ENCODE assay signal across 11 cellular contexts in the genomic region with DNA sequence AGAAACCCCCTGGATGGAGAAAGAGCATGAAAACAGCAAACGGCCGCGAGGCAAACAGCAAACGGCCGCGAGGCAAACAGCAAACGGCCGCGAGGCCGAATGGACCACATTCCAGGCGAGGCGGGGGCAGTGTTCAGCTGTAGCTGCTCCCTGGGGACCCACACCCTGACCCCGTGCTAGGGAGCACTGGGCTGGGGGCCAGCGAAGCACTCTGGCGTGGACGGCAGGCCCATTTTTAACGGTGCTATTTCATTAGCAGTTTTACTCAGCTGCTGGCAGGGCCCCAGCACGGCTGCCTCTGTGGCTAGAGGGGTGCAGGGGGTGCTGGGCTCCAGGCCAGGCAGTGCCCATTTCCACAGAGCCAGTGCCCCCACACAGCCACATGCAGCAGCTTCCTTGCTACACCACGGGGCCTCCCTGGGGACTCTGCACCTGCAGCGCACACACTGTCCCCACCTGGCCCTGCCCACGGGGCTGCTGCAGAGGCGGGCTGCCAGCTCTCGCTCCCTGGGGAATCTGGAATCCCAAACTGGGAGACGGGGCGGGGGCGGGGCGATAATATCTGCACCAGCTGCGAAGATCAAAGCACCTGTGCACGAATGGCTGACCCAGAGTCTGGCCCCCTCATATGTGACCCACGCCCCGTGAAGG. TPM values are rescaled to one million over a fixed set of nuclear protein-coding genes. Genes with fewer than 3 reads are reported as not detected.
DNase-seq lines count a peak whose midpoint lies in the region; ATAC-seq and TF ChIP-seq lines count a peak whose summit lies in the region.
"Had no signal": no experiment of that assay in that cellular context is flagged by ENCODE, and none has a peak within 500 bp of the region (broad histone marks: within the 10 kb centered on the region; RNA-seq: fewer than 3 reads in every experiment).

No MANE protein-coding gene starts in this region.

- H3K4me3 ChIP-seq in PC-3 (ENCODE audit: low read length) (no peak overlapping the region), heart left ventricle (no peak overlapping the region), stomach (peak overlapping the region in 1 of 4 donors; percentile 11)

- no peak for TF ChIP-seq POLR2A in heart left ventricle (IDR thresholded peaks at IDR 0.05)
- TF ChIP-seq POLR2A in stomach (IDR thresholded peaks at IDR 0.05): no peak

- ATAC-seq in PC-3 (no peak), heart left ventricle (peak in 2 of 4 donors; percentile 25 to 50)

- POLR2A ChIA-PET in PC-3 (lab: Charles Lee; ENCODE audit: unreplicated experiment): no interaction called here
- POLR2A ChIA-PET in activated CD4-positive, alpha-beta memory T cell treated with anti-CD3 and anti-CD28 coated beads, Interleukin-2, amount 10 ng/mL, durations not matched to agents 7 days and 5 days (lab: Charles Lee): interaction anchor here (1.0 to 1.2 kb wide), 2 partner anchors 9 to 134 kb away, joined by 3 read pairs; no protein-coding TSS in a partner anchor

- WGBS in heart left ventricle, 4 donors: 32 to 60% (median 37%) methylated on average over 22 to 31 of the region's 31 CpGs
- 12 to 33% (median 26%) methylated on average over 22 to 31 of the region's 31 CpGs for WGBS in stomach, 5 donors

- H3K36me3 ChIP-seq in PC-3 (ENCODE audit: low read depth, low read length) (no peaks in the 10 kb centered on the region), heart left ventricle (no peaks in the 10 kb centered on the region), stomach (no peaks in the 10 kb centered on the region)

- DNase-seq in NCI-H1417 (lab: John Stamatoyannopoulos, UW): peak in 2 of 3 experiments; percentile 46 to 61
- DNase-seq in NCI-H1417 treated with DMSO at 0.1 percent for 48 hours (lab: John Stamatoyannopoulos, UW): no peak
- DNase-seq in PC-3: no peak
- DNase-seq in heart left ventricle: peak; percentile 73 to 88 (median 76)
- peak; percentile 69 for DNase-seq in stomach
- no peak for DNase-seq in activated naive CD4-positive, alpha-beta T cell treated with anti-CD3 and anti-CD28 coated beads, Interleukin-2, amount 10 ng/mL, durations not matched to agents 7 days and 5 days
- no peak for DNase-seq in activated CD4-positive, alpha-beta T cell treated with anti-CD3 and anti-CD28 coated beads, Interleukin-2, amount 50 U/mL, for 48 hours
- DNase-seq in activated CD4-positive, alpha-beta memory T cell treated with anti-CD3 and anti-CD28 coated beads, Interleukin-2, amount 10 ng/mL, durations not matched to agents 7 days and 5 days: no peak
- DNase-seq: activated CD4-positive, CD25-positive, alpha-beta regulatory T cell treated with anti-CD3 and anti-CD28 coated beads, Interleukin-2, amount 50 U/mL, for 72 hours had no signal

- H3K27ac ChIP-seq in PC-3 (ENCODE audit: low read length): peak overlapping the region; percentile 41
- H3K27ac ChIP-seq in heart left ventricle: no peak overlapping the region
- peak overlapping the region; percentile 67 to 86 (median 78) for H3K27ac ChIP-seq in stomach
- H3K27ac ChIP-seq: 22Rv1 had no signal

- no peak for TF ChIP-seq EP300 in stomach (IDR thresholded peaks at IDR 0.05)

- peaks cover 24% of the 10 kb centered on the region for H3K4me1 Mint-ChIP-seq in activated naive CD4-positive, alpha-beta T cell treated with anti-CD3 and anti-CD28 coated beads, Interleukin-2, amount 10 ng/mL, durations not matched to agents 7 days and 5 days
- peaks cover 26% of the 10 kb centered on the region for H3K4me1 Mint-ChIP-seq in activated CD4-positive, alpha-beta memory T cell treated with anti-CD3 and anti-CD28 coated beads, Interleukin-2, amount 10 ng/mL, durations not matched to agents 7 days and 5 days

- peaks cover 8% of the 10 kb centered on the region for H3K79me2 ChIP-seq in PC-3 (ENCODE audit: low read length)

- peak overlapping the region; percentile 17; the same call in 1 of the 2 replicates for H3K9ac ChIP-seq in PC-3 (ENCODE audit: low read length)

- no peak overlapping the region for H3K27ac Mint-ChIP-seq in activated naive CD4-positive, alpha-beta T cell treated with anti-CD3 and anti-CD28 coated beads, Interleukin-2, amount 10 ng/mL, durations not matched to agents 7 days and 5 days
- no peak overlapping the region for H3K27ac Mint-ChIP-seq in activated CD4-positive, alpha-beta memory T cell treated with anti-CD3 and anti-CD28 coated beads, Interleukin-2, amount 10 ng/mL, durations not matched to agents 7 days and 5 days
- H3K27ac Mint-ChIP-seq: activated naive CD8-positive, alpha-beta T cell had no signal

- H3K4me3 Mint-ChIP-seq in activated naive CD4-positive, alpha-beta T cell treated with anti-CD3 and anti-CD28 coated beads, Interleukin-2, amount 10 ng/mL, durations not matched to agents 7 days and 5 days: no peak overlapping the region
- H3K4me3 Mint-ChIP-seq in activated CD4-positive, alpha-beta memory T cell treated with anti-CD3 and anti-CD28 coated beads, Interleukin-2, amount 10 ng/mL, durations not matched to agents 7 days and 5 days: no peak overlapping the region
- H3K4me3 Mint-ChIP-seq: activated naive CD8-positive, alpha-beta T cell had no signal

- no peaks in the 10 kb centered on the region for H3K36me3 Mint-ChIP-seq in activated naive CD4-positive, alpha-beta T cell treated with anti-CD3 and anti-CD28 coated beads, Interleukin-2, amount 10 ng/mL, durations not matched to agents 7 days and 5 days
- peaks cover 4% of the 10 kb centered on the region for H3K36me3 Mint-ChIP-seq in activated CD4-positive, alpha-beta memory T cell treated with anti-CD3 and anti-CD28 coated beads, Interleukin-2, amount 10 ng/mL, durations not matched to agents 7 days and 5 days (ENCODE audit: low read depth)
- H3K36me3 Mint-ChIP-seq: activated naive CD8-positive, alpha-beta T cell had no signal

- peak overlapping the region; percentile 42 for H3K4me2 ChIP-seq in PC-3 (ENCODE audit: low read length)

- intact Hi-C loops in PC-3 (cut with micrococcal nuclease) (no loop called here), heart left ventricle (cut with DNase I) (no loop called here), stomach (cut with DNase I; ENCODE audit: low total_unique reads) (no loop called here)

- H2AFZ ChIP-seq in PC-3 (ENCODE audit: low read length): peak overlapping the region; percentile 92

- H4K20me1 ChIP-seq in PC-3 (ENCODE audit: low read length): no peaks in the 10 kb centered on the region

- peaks cover 5% of the 10 kb centered on the region for H3K9me3 Mint-ChIP-seq in activated naive CD4-positive, alpha-beta T cell treated with anti-CD3 and anti-CD28 coated beads, Interleukin-2, amount 10 ng/mL, durations not matched to agents 7 days and 5 days
- H3K9me3 Mint-ChIP-seq in activated CD4-positive, alpha-beta memory T cell treated with anti-CD3 and anti-CD28 coated beads, Interleukin-2, amount 10 ng/mL, durations not matched to agents 7 days and 5 days: peaks cover 5% of the 10 kb centered on the region

- no peaks in the 10 kb centered on the region for H3K9me3 ChIP-seq in PC-3 (ENCODE audit: low read length)
- no peaks in the 10 kb centered on the region for H3K9me3 ChIP-seq in heart left ventricle
- H3K9me3 ChIP-seq in stomach: no peaks in the 10 kb centered on the region

- H3F3A ChIP-seq in PC-3 (ENCODE audit: low read length, unreplicated experiment): peaks cover 7% of the 10 kb centered on the region

- TF ChIP-seq CTCF in PC-3 (conservative IDR thresholded peaks at IDR 0.05; ENCODE audit: low read depth, low read length): no peak
- TF ChIP-seq CTCF in heart left ventricle (IDR thresholded peaks at IDR 0.05): no peak
- TF ChIP-seq CTCF in stomach (IDR thresholded peaks at IDR 0.05): no peak

- CTCF ChIA-PET in PC-3 (lab: Charles Lee): no interaction called here
- CTCF ChIA-PET in activated naive CD4-positive, alpha-beta T cell treated with anti-CD3 and anti-CD28 coated beads, Interleukin-2, amount 10 ng/mL, durations not matched to agents 7 days and 5 days (lab: Charles Lee): interaction anchor here (1.2 kb wide), 1 partner anchor 10 kb away, joined by 5 read pairs; no protein-coding TSS in a partner anchor
- CTCF ChIA-PET in activated CD4-positive, alpha-beta memory T cell treated with anti-CD3 and anti-CD28 coated beads, Interleukin-2, amount 10 ng/mL, durations not matched to agents 7 days and 5 days (lab: Charles Lee): no interaction called here

- H3K4me1 ChIP-seq in PC-3 (ENCODE audit: insufficient read depth, low read length) (peaks cover 50% of the 10 kb centered on the region), heart left ventricle (peaks cover 3 to 49% (median 25%) of the 10 kb centered on the region in 12 donors), stomach (peaks cover 43 to 57% (median 50%) of the 10 kb centered on the region in 4 donors)

- no peaks in the 10 kb centered on the region for H3K27me3 ChIP-seq in PC-3 (ENCODE audit: low read length)
- peaks cover 0 to 12% (median 0%) of the 10 kb centered on the region in 9 donors for H3K27me3 ChIP-seq in heart left ventricle
- peaks cover 0 to 43% (median 0%) of the 10 kb centered on the region in 3 donors for H3K27me3 ChIP-seq in stomach

- no TSS peak for BruUV-seq in PC-3 (replicated peaks; lab: Mats Ljungman, UMichigan)

- peaks cover 83% of the 10 kb centered on the region for H3K27me3 Mint-ChIP-seq in activated naive CD4-positive, alpha-beta T cell treated with anti-CD3 and anti-CD28 coated beads, Interleukin-2, amount 10 ng/mL, durations not matched to agents 7 days and 5 days
- H3K27me3 Mint-ChIP-seq in activated CD4-positive, alpha-beta memory T cell treated with anti-CD3 and anti-CD28 coated beads, Interleukin-2, amount 10 ng/mL, durations not matched to agents 7 days and 5 days: peaks cover 32% of the 10 kb centered on the region

- H3K9me2 ChIP-seq in PC-3 (replicated peaks; ENCODE audit: low read length): no peaks in the 10 kb centered on the region

RNA-seq across cellular contexts. Expression of gene SLCO4A1, which starts 35.6 kb away (rescaled TPM):
- total RNA-seq in PC-3 (2014; rRNA removed) (161 and 162 TPM in 2 replicates), heart left ventricle (10 to 100 TPM in 5 of 9 donors, 1 to 10 TPM in 3, under 1 TPM in 1; 1.00 to 54.0 (median 10.4) TPM), stomach (10 to 100 TPM in 3 of 5 donors, 1 to 10 TPM in 1, under 1 TPM in 1; 0.58 to 44.3 (median 20.7) TPM)
- polyA plus RNA-seq in heart left ventricle (10 to 100 TPM; 14.5 to 24.4 TPM), stomach (10 to 100 TPM in 1 of 3 donors, 1 to 10 TPM in 2; 4.4 to 14.7 (median 9.0) TPM)
- total RNA-seq in activated CD4-positive, alpha-beta memory T cell treated with anti-CD3 and anti-CD28 coated beads, Interleukin-2, amount 10 ng/mL, durations not matched to agents 7 days and 5 days: 10 to 100 TPM; 51.5 to 51.7 TPM

Comparison
In these comparisons a context has a peak if more than half of its experiments do, and no peak if none do; other contexts are left out.
1. DNase-seq: peak in NCI-H1417 (2 of 3), heart left ventricle (5 of 5) and stomach (single experiment); none in NCI-H1417 treated with DMSO at 0.1 percent for 48 hours (single experiment), PC-3 (single experiment), activated naive CD4-positive, alpha-beta T cell treated with anti-CD3 and anti-CD28 coated beads, Interleukin-2, amount 10 ng/mL, durations not matched to agents 7 days and 5 days (single experiment), activated CD4-positive, alpha-beta T cell treated with anti-CD3 and anti-CD28 coated beads, Interleukin-2, amount 50 U/mL, for 48 hours (0 of 2) and activated CD4-positive, alpha-beta memory T cell treated with anti-CD3 and anti-CD28 coated beads, Interleukin-2, amount 10 ng/mL, durations not matched to agents 7 days and 5 days (single experiment).
2. H3K27ac ChIP-seq: peak in PC-3 (single experiment) and stomach (5 of 5); none in heart left ventricle (0 of 12).